ENCODE assay signal across 11 cellular contexts in genomic region chr11:29019960-29020683, GRCh38.
DNase-seq lines count a peak whose midpoint lies in the region; ATAC-seq and TF ChIP-seq lines count a peak whose summit lies in the region.
"Had no signal": no experiment of that assay in that cellular context is flagged by ENCODE, and none has a peak within 500 bp of the region (broad histone marks: within the 10 kb centered on the region; RNA-seq: fewer than 3 reads in every experiment).

No MANE protein-coding gene starts in this region.

- H3K36me3 Mint-ChIP-seq in chondrocyte (ENCODE audit: low read depth) (no peaks in the 10 kb centered on the region), neural crest cell (ENCODE audit: low read depth) (no peaks in the 10 kb centered on the region)

- H3K4me1 Mint-ChIP-seq in chondrocyte (ENCODE audit: low read depth) (peaks cover 30% of the 10 kb centered on the region), neural crest cell (no peaks in the 10 kb centered on the region)

- ATAC-seq in HG02973 (IDR thresholded peaks at IDR 0.05; ENCODE audit: unreplicated experiment), result no peak
- ATAC-seq: HepG2 had no signal

- H3K27me3 Mint-ChIP-seq in chondrocyte (ENCODE audit: low read depth) (no peaks in the 10 kb centered on the region), neural crest cell (ENCODE audit: low read depth) (no peaks in the 10 kb centered on the region)

- H3K27ac Mint-ChIP-seq in chondrocyte (ENCODE audit: unreplicated experiment) (no peak overlapping the region), neural crest cell (ENCODE audit: unreplicated experiment) (no peak overlapping the region)

- H3K4me3 Mint-ChIP-seq in chondrocyte (ENCODE audit: unreplicated experiment) (no peak overlapping the region), neural crest cell (no peak overlapping the region)

- peaks cover 8% of the 10 kb centered on the region for H3K9me3 Mint-ChIP-seq in chondrocyte (ENCODE audit: low read depth)
- no peaks in the 10 kb centered on the region for H3K9me3 Mint-ChIP-seq in neural crest cell

- DNase-seq in EL (peak; percentile 76), NCI-H146 treated with DMSO at 0.1 percent for 48 hours (lab: John Stamatoyannopoulos, UW; ENCODE audit: unreplicated experiment) (peak; percentile 10), chondrocyte (ENCODE audit: low spot score) (no peak), neural crest cell (ENCODE audit: low read depth, low spot score) (peak; percentile 2), NCI-H1436 (lab: John Stamatoyannopoulos, UW) (no peak), kidney glomerular epithelial cell (lab: John Stamatoyannopoulos, UW) (no peak)
- DNase-seq in stimulated activated CD8-positive, alpha-beta memory T cell treated with anti-CD3 and anti-CD28 coated beads, Interleukin-4, amount 100 ng/mL, for 48 hours, result no peak
- DNase-seq: stimulated activated CD4-positive, alpha-beta T cell treated with anti-CD3 and anti-CD28 coated beads, Interleukin-2, amount 100 ng/mL, for 24 hours; transverse colon had no signal

- peak; percentile 74 for TF ChIP-seq CTCF in chondrocyte (IDR thresholded peaks at IDR 0.05)
- TF ChIP-seq CTCF in neural crest cell (conservative IDR thresholded peaks at IDR 0.05), result peak; percentile 61

Comparison
In these comparisons a context has a peak if more than half of its experiments do, and no peak if none do; other contexts are left out.
1. DNase-seq: peak in EL (single experiment), NCI-H146 treated with DMSO at 0.1 percent for 48 hours (single experiment) and neural crest cell (single experiment); none in chondrocyte (single experiment), NCI-H1436 (single experiment), kidney glomerular epithelial cell (single experiment) and stimulated activated CD8-positive, alpha-beta memory T cell treated with anti-CD3 and anti-CD28 coated beads, Interleukin-4, amount 100 ng/mL, for 48 hours (single experiment).